8 cellular contexts compared by ENCODE assay signal in the genomic region with DNA sequence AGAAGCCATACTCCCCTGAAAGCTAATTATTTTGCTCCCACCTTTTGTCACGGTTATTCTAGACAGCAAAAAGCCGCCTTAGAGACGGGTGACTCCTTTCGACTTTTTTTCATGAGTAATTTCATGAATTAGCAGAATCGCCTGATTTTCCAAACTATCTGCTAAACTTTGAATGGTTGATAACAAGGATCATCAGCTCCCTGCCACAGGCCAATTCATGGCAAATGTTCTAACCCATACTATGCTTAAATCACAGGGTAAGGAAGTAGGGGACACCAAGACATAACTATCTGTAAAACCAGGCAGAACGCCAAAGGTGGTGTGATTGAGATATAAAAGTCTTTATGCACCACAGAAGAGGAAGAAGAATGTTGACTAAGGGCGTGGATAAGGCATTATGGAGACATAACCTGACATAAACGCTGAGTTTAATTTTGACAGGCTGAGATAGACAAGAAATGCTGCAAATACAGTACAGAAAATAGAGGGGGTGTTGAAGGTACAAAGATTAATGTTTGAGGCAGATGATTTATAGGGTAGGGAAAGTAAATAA. TPM values are rescaled to one million over a fixed set of nuclear protein-coding genes. Genes with fewer than 3 reads are reported as not detected.
DNase-seq lines count a peak whose midpoint lies in the region; ATAC-seq and TF ChIP-seq lines count a peak whose summit lies in the region.

No MANE protein-coding gene starts in this region.

- peaks cover 1% of the 10 kb centered on the region for H3K36me3 Mint-ChIP-seq in activated CD8-positive, alpha-beta memory T cell treated with anti-CD3 and anti-CD28 coated beads, Interleukin-2, amount 10 ng/mL, durations not matched to agents 7 days and 5 days
- no peaks in the 10 kb centered on the region for H3K36me3 Mint-ChIP-seq in neural crest cell (ENCODE audit: low read depth)

- H3K4me3 ChIP-seq in PC-3 (ENCODE audit: low read length): peak overlapping the region; percentile 86
- peak overlapping the region; percentile 94 for H3K4me3 ChIP-seq in ectodermal cell (ENCODE audit: insufficient read depth, low read depth, low read length)

- intact Hi-C loops in PC-3 (cut with micrococcal nuclease): no loop called here

- peaks cover 48% of the 10 kb centered on the region for H3K27me3 Mint-ChIP-seq in activated CD8-positive, alpha-beta memory T cell treated with anti-CD3 and anti-CD28 coated beads, Interleukin-2, amount 10 ng/mL, durations not matched to agents 7 days and 5 days
- peaks cover 14% of the 10 kb centered on the region for H3K27me3 Mint-ChIP-seq in neural crest cell (ENCODE audit: low read depth)

- H3K4me2 ChIP-seq in PC-3 (ENCODE audit: low read length): peak overlapping the region; percentile 89

- peak overlapping the region; percentile 89 for H2AFZ ChIP-seq in PC-3 (ENCODE audit: low read length)

- POLR2A ChIA-PET in PC-3 (lab: Charles Lee; ENCODE audit: unreplicated experiment): interaction anchor here (0.6 kb wide), 1 partner anchor 396 kb away, joined by 3 read pairs; no protein-coding TSS in a partner anchor

- H4K20me1 ChIP-seq in PC-3 (ENCODE audit: low read length): no peaks in the 10 kb centered on the region

- peaks cover 30% of the 10 kb centered on the region for H3K79me2 ChIP-seq in PC-3 (ENCODE audit: low read length)

- H3K4me1 Mint-ChIP-seq in activated CD8-positive, alpha-beta memory T cell treated with anti-CD3 and anti-CD28 coated beads, Interleukin-2, amount 10 ng/mL, durations not matched to agents 7 days and 5 days: peaks cover 21% of the 10 kb centered on the region
- peaks cover 37% of the 10 kb centered on the region for H3K4me1 Mint-ChIP-seq in neural crest cell

- H3K27ac ChIP-seq in PC-3 (ENCODE audit: low read length): peak overlapping the region; percentile 10
- H3K27ac ChIP-seq in ectodermal cell (ENCODE audit: insufficient read depth, low read depth, low read length, poor library complexity, severe bottlenecking): no peak overlapping the region

- peak overlapping the region; percentile 78 for H3K9ac ChIP-seq in PC-3 (ENCODE audit: low read length)

- TF ChIP-seq CTCF in PC-3 (conservative IDR thresholded peaks at IDR 0.05; ENCODE audit: low read depth, low read length) (no peak), neural crest cell (conservative IDR thresholded peaks at IDR 0.05) (no peak)

- H3K36me3 ChIP-seq in PC-3 (ENCODE audit: low read depth, low read length) (no peaks in the 10 kb centered on the region), ectodermal cell (ENCODE audit: control insufficient read depth, insufficient read depth, low read length) (no peaks in the 10 kb centered on the region)

- CTCF ChIA-PET in activated CD8-positive, alpha-beta memory T cell treated with anti-CD3 and anti-CD28 coated beads, Interleukin-2, amount 10 ng/mL, durations not matched to agents 7 days and 5 days (lab: Charles Lee): interaction anchor here (0.9 to 1.5 kb wide), 4 partner anchors 10 to 113 kb away, joined by 3 to 4 read pairs (median 3); no protein-coding TSS in a partner anchor
- CTCF ChIA-PET in PC-3 (lab: Charles Lee): no interaction called here

- no peak for ATAC-seq in activated CD8-positive, alpha-beta memory T cell treated with anti-CD3 and anti-CD28 coated beads, Interleukin-2, amount 10 ng/mL, durations not matched to agents 7 days and 5 days
- ATAC-seq in PC-3: peak; percentile 5; the same call in 1 of the 2 replicates

- no peaks in the 10 kb centered on the region for H3K9me2 ChIP-seq in PC-3 (replicated peaks; ENCODE audit: low read length)

- no peaks in the 10 kb centered on the region for H3K27me3 ChIP-seq in PC-3 (ENCODE audit: low read length)
- peaks cover 8% of the 10 kb centered on the region for H3K27me3 ChIP-seq in ectodermal cell (ENCODE audit: control insufficient read depth, insufficient read depth, low read length, poor library complexity, severe bottlenecking)

- no peaks in the 10 kb centered on the region for H3K9me3 Mint-ChIP-seq in activated CD8-positive, alpha-beta memory T cell treated with anti-CD3 and anti-CD28 coated beads, Interleukin-2, amount 10 ng/mL, durations not matched to agents 7 days and 5 days (ENCODE audit: low read depth)
- H3K9me3 Mint-ChIP-seq in neural crest cell: no peaks in the 10 kb centered on the region

- H3K27ac Mint-ChIP-seq in activated CD8-positive, alpha-beta memory T cell treated with anti-CD3 and anti-CD28 coated beads, Interleukin-2, amount 10 ng/mL, durations not matched to agents 7 days and 5 days: no peak overlapping the region
- no peak overlapping the region for H3K27ac Mint-ChIP-seq in neural crest cell (ENCODE audit: unreplicated experiment)

- H3F3A ChIP-seq in PC-3 (ENCODE audit: low read length, unreplicated experiment): no peaks in the 10 kb centered on the region

- no peaks in the 10 kb centered on the region for H3K9me3 ChIP-seq in PC-3 (ENCODE audit: low read length)
- no peaks in the 10 kb centered on the region for H3K9me3 ChIP-seq in ectodermal cell (ENCODE audit: control insufficient read depth, low read length)

- DNase-seq in activated CD8-positive, alpha-beta memory T cell treated with anti-CD3 and anti-CD28 coated beads, Interleukin-2, amount 10 ng/mL, durations not matched to agents 7 days and 5 days: no peak
- no peak for DNase-seq in activated CD8-positive, alpha-beta memory T cell treated with anti-CD3 and anti-CD28 coated beads, Interleukin-2, amount 50 U/mL, for 4 hours
- peak; percentile 66 for DNase-seq in PC-3
- no peak for DNase-seq in neural crest cell (ENCODE audit: low read depth, low spot score)
- no peak for DNase-seq in HCEC 1CT
- no peak for DNase-seq in NCI-H187 treated with DMSO at 0.1 percent for 48 hours (lab: John Stamatoyannopoulos, UW)
- no peak for DNase-seq in OCI-M2 (lab: John Stamatoyannopoulos, UW; ENCODE audit: unreplicated experiment)

- H3K4me3 Mint-ChIP-seq in activated CD8-positive, alpha-beta memory T cell treated with anti-CD3 and anti-CD28 coated beads, Interleukin-2, amount 10 ng/mL, durations not matched to agents 7 days and 5 days: peak overlapping the region; percentile 83
- peak overlapping the region; percentile 96 for H3K4me3 Mint-ChIP-seq in neural crest cell

- WGBS in ectodermal cell, 2 experiments: 46 to 47% methylated on average over 8 of the region's 8 CpGs

- H3K4me1 ChIP-seq in PC-3 (ENCODE audit: insufficient read depth, low read length): peaks cover 14% of the 10 kb centered on the region
- peaks cover 7% of the 10 kb centered on the region for H3K4me1 ChIP-seq in ectodermal cell (ENCODE audit: control insufficient read depth, insufficient read depth, low read length)

- no TSS peak for BruUV-seq in PC-3 (replicated peaks; lab: Mats Ljungman, UMichigan)

RNA-seq across cellular contexts. Expression of gene DMXL2, which starts 0.9 kb away (rescaled TPM):
- 10 to 100 TPM in 1 of 2 experiments, 1 to 10 TPM in 1; 7.3 to 10.4 TPM for total RNA-seq in activated CD8-positive, alpha-beta memory T cell treated with anti-CD3 and anti-CD28 coated beads, Interleukin-2, amount 10 ng/mL, durations not matched to agents 7 days and 5 days
- total RNA-seq in PC-3 (2014; rRNA removed) (10.9 and 11.1 TPM in 2 replicates), neural crest cell (50.9 and 56.4 TPM in 2 replicates)
- 34.4 TPM for polyA plus RNA-seq in ectodermal cell (2013, experiment 1 of 4)
- polyA plus RNA-seq in ectodermal cell (2013, experiment 2 of 4): 38.3 TPM
- 25.0 TPM for polyA plus RNA-seq in ectodermal cell (2013, experiment 3 of 4)
- polyA plus RNA-seq in ectodermal cell (2013, experiment 4 of 4): 36.9 TPM

RNA-seq across cellular contexts. Expression of gene SCG3, which starts 57.8 kb away (rescaled TPM):
- not detected for total RNA-seq in activated CD8-positive, alpha-beta memory T cell treated with anti-CD3 and anti-CD28 coated beads, Interleukin-2, amount 10 ng/mL, durations not matched to agents 7 days and 5 days
- not detected in 2 replicates for total RNA-seq in PC-3 (2014; rRNA removed)
- polyA plus RNA-seq in ectodermal cell (2013, experiment 1 of 4): 2.6 TPM
- polyA plus RNA-seq in ectodermal cell (2013, experiment 2 of 4): 1.5 TPM
- polyA plus RNA-seq in ectodermal cell (2013, experiment 3 of 4): 2.8 TPM
- 2.9 TPM for polyA plus RNA-seq in ectodermal cell (2013, experiment 4 of 4)
- total RNA-seq in neural crest cell: 7.5 and 8.1 TPM in 2 replicates
